ENCODE assay signal across 16 cellular contexts in the genomic region with DNA sequence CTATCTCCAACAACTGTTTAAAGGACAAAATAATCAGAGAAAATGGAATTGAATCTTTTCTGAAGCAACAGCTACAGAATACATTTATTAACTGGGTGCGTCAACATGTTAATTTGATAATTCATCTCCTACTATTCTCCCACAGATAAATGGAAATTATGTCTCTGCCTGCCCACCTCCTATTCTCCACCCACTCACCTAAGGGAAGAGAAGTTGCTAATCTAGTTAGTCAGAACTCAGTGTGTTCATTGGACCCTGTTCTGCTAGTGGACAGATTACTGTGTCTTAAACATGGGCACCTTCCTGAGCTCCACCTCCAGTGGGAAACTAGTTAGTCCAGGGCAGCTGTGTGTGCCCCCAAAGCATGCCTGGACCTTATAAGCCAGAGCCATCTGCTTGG.
DNase-seq lines count a peak whose midpoint lies in the region; TF ChIP-seq lines count a peak whose summit lies in the region.
"Had no signal": no experiment of that assay in that cellular context is flagged by ENCODE, and none has a peak within 500 bp of the region (broad histone marks: within the 10 kb centered on the region; RNA-seq: fewer than 3 reads in every experiment).

No MANE protein-coding gene starts in this region.

- peak; percentile 37 for DNase-seq in Ammon's horn (ENCODE audit: low spot score)
- peak in 5 of 61 donors; percentile 23 to 56 (median 43) for DNase-seq in caudate nucleus (lab: John Stamatoyannopoulos, UW)
- DNase-seq in putamen (ENCODE audit: low spot score) = peak; percentile 63
- no peak for DNase-seq in amniotic stem cell (lab: John Stamatoyannopoulos, UW)
- no peak for DNase-seq in NCI-H2107 treated with DMSO at 0.1 percent for 48 hours (lab: John Stamatoyannopoulos, UW; ENCODE audit: unreplicated experiment)
- DNase-seq: Caco-2; CD4-positive, CD25-positive, alpha-beta regulatory T cell; CD8-positive, alpha-beta T cell; DMS153; DND-41; GM23248; H7; HCEC 1CT had no signal

- H3K27ac ChIP-seq in HEK293 (ENCODE audit: extremely low read depth, low read depth, low read length) (no peak overlapping the region), caudate nucleus (ENCODE audit: low read depth, low read length) (peak overlapping the region; percentile 82)
- H3K27ac ChIP-seq: BLaER1, C4-2B, GM23248 had no signal

- TF ChIP-seq CTCF in HEK293 (tag by site-specific recombination; IDR thresholded peaks at IDR 0.05) = no peak

- CTCF ChIA-PET in HEK293 (lab: Yijun Ruan, JAX) = interaction anchor here (1.1 to 1.8 kb wide), 2 partner anchors 14 to 74 kb away, joined by 3 to 12 read pairs; no protein-coding TSS in a partner anchor

- no peaks in the 10 kb centered on the region for H3K36me3 ChIP-seq in HEK293 (ENCODE audit: control insufficient read depth in 2 of 2, insufficient read depth in 1 of 2, low read length in 2 of 2)
- H3K36me3 ChIP-seq: BLaER1 had no signal

- H3K4me3 ChIP-seq in HEK293 (ENCODE audit: low read depth, low read length) = no peak overlapping the region
- H3K4me3 ChIP-seq: BLaER1, GM23248 had no signal

- H3K9me3 ChIP-seq in HEK293 (ENCODE audit: control insufficient read depth, insufficient read depth, low read depth, low read length) = no peaks in the 10 kb centered on the region
- H3K9me3 ChIP-seq: BLaER1, Caco-2 had no signal

- POLR2A ChIA-PET in HEK293 (lab: Yijun Ruan, JAX) = no interaction called here

- peaks cover 3% of the 10 kb centered on the region; the same call in 1 of the 2 replicates for H3K4me1 ChIP-seq in HEK293 (ENCODE audit: control insufficient read depth, insufficient read depth, low read length)

TF ChIP-seq in HEK293, 187 proteins besides CTCF, POLR2A, EP300 and RAD21:
- TF ChIP-seq, protein P1, sequence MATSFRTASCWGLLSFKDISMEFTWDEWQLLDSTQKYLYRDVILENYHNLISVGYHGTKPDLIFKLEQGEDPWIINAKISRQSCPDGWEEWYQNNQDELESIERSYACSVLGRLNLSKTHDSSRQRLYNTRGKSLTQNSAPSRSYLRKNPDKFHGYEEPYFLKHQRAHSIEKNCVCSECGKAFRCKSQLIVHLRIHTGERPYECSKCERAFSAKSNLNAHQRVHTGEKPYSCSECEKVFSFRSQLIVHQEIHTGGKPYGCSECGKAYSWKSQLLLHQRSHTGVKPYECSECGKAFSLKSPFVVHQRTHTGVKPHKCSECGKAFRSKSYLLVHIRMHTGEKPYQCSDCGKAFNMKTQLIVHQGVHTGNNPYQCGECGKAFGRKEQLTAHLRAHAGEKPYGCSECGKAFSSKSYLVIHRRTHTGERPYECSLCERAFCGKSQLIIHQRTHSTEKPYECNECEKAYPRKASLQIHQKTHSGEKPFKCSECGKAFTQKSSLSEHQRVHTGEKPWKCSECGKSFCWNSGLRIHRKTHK (tag by site-specific recombination; IDR thresholded peaks at IDR 0.05) = no peak
- TF ChIP-seq ZNF184 (tag by site-specific recombination; IDR thresholded peaks at IDR 0.05) (no peak), OVOL3 (tag by site-specific recombination; IDR thresholded peaks at IDR 0.05) (no peak), EGR2 (tag by site-specific recombination; IDR thresholded peaks at IDR 0.05; ENCODE audit: low read depth) (peak; percentile 50; the same call in 1 of the 2 replicates), KLF1 (tag by site-specific recombination; IDR thresholded peaks at IDR 0.05) (no peak), ZFHX2 (tag by site-specific recombination; conservative IDR thresholded peaks at IDR 0.05) (0 out of 2 replicates have a peak, but pooled peaks have one; percentile 16), ZBTB21 (tag by site-specific recombination; IDR thresholded peaks at IDR 0.05) (no peak)

Comparison
In these comparisons a context has a peak if more than half of its experiments do, and no peak if none do; other contexts are left out.
1. DNase-seq: peak in Ammon's horn (single experiment) and putamen (single experiment); none in amniotic stem cell (single experiment) and NCI-H2107 treated with DMSO at 0.1 percent for 48 hours (single experiment).